ENCODE assay signal across 20 cellular contexts in genomic region chr3:13024274-13024863, GRCh38. TPM values are rescaled to one million over a fixed set of nuclear protein-coding genes. Genes with fewer than 3 reads are reported as not detected.
A peak's percentile ranks its signal among the peaks of the same experiment; 100 is the strongest.
DNase-seq lines count a peak whose midpoint lies in the region; ATAC-seq, FAIRE-seq and TF ChIP-seq lines count a peak whose summit lies in the region.
"Had no signal": no experiment of that assay in that cellular context is flagged by ENCODE, and none has a peak within 500 bp of the region (broad histone marks: within the 10 kb centered on the region; RNA-seq: fewer than 3 reads in every experiment).

No MANE protein-coding gene starts in this region.

- H3K18ac ChIP-seq in H1 (ENCODE audit: extremely low read depth, low read length) = no peak overlapping the region

- H3K27ac ChIP-seq in PC-9 = no peak overlapping the region
- H3K27ac ChIP-seq in H1 (ENCODE audit: low read depth, low read length) = no peak overlapping the region
- no peak overlapping the region for H3K27ac ChIP-seq in HepG2 (ENCODE audit: extremely low read length, insufficient read depth, low read length)
- H3K27ac ChIP-seq: psoas muscle, suprapubic skin, VCaP had no signal

- peaks cover 0 to 3% (median 0%) of the 10 kb centered on the region in 7 donors for H3K9me3 Mint-ChIP-seq in CD14-positive monocyte
- no peaks in the 10 kb centered on the region for H3K9me3 Mint-ChIP-seq in stimulated activated effector memory CD8-positive, alpha-beta T cell treated with anti-CD3 and anti-CD28 coated beads, Interleukin-12 subunit alpha, Interleukin-12 subunit beta, amount 100 ng/mL, for 72 hours
- H3K9me3 Mint-ChIP-seq: activated naive CD4-positive, alpha-beta T cell treated with anti-CD3 and anti-CD28 coated beads, Interleukin-2, amount 50 U/mL, for 72 hours; H9 had no signal

- H3K4me3 Mint-ChIP-seq in CD14-positive monocyte = no peak overlapping the region
- H3K4me3 Mint-ChIP-seq in stimulated activated effector memory CD8-positive, alpha-beta T cell treated with anti-CD3 and anti-CD28 coated beads, Interleukin-12 subunit alpha, Interleukin-12 subunit beta, amount 100 ng/mL, for 72 hours = no peak overlapping the region
- H3K4me3 Mint-ChIP-seq: CD4-positive, CD25-positive, alpha-beta regulatory T cell; H9 had no signal

- no peak for DNase-seq in CD14-positive monocyte (ENCODE audit: low spot score)
- no peak for DNase-seq in PC-9
- no peak for DNase-seq in H1 (ENCODE audit: low read depth in 1 of 2, low spot score in 2 of 2)
- no peak for DNase-seq in stimulated activated effector memory CD8-positive, alpha-beta T cell treated with anti-CD3 and anti-CD28 coated beads, Interleukin-12 subunit alpha, Interleukin-12 subunit beta, amount 100 ng/mL, for 72 hours (ENCODE audit: low spot score in 2 of 2)
- no peak for DNase-seq in HepG2 (ENCODE audit: low spot score)
- DNase-seq in NCI-H128 (lab: John Stamatoyannopoulos, UW; ENCODE audit: unreplicated experiment) = no peak
- DNase-seq: CD4-positive, CD25-positive, alpha-beta regulatory T cell; effector memory CD4-positive, alpha-beta T cell; H9; midbrain; NCI-H1417 treated with DMSO at 0.1 percent for 48 hours; NCI-H2081 treated with DMSO at 0.1 percent for 48 hours; NCI-H345 had no signal

- H2BK20ac ChIP-seq in H1 (ENCODE audit: low read length) = no peak overlapping the region

- no peak overlapping the region for H2BK120ac ChIP-seq in H1 (replicated peaks; ENCODE audit: low read depth, low read length)

- H4K20me1 ChIP-seq in PC-9 (ENCODE audit: insufficient read depth) = no peaks in the 10 kb centered on the region
- H4K20me1 ChIP-seq in H1 (replicated peaks in 1 of 2; ENCODE audit: control insufficient read depth in 1 of 2, insufficient read depth in 2 of 2, low read length in 2 of 2) = no peaks in the 10 kb centered on the region
- H4K20me1 ChIP-seq in HepG2 (ENCODE audit: insufficient read depth, low read length) = no peaks in the 10 kb centered on the region

- no peak overlapping the region for H3K14ac ChIP-seq in H1 (ENCODE audit: insufficient read length)

- TF ChIP-seq POLR2A in H1 (IDR thresholded peaks at IDR 0.05; ENCODE audit: control extremely low read depth in 1 of 2, low read depth in 2 of 2, low read length in 2 of 2) (no peak), HepG2 (IDR thresholded peaks at IDR 0.05; ENCODE audit: insufficient read depth in 1 of 2, low read depth in 2 of 2, low read length in 2 of 2) (no peak)

- H3F3A ChIP-seq in PC-9 (ENCODE audit: insufficient read depth, low read depth) = peaks cover 30% of the 10 kb centered on the region

- no peaks in the 10 kb centered on the region for H3K36me3 ChIP-seq in PC-9 (ENCODE audit: low read depth)
- H3K36me3 ChIP-seq in H1 (ENCODE audit: control insufficient read depth in 2 of 4, insufficient read depth in 4 of 4, low read length in 3 of 4) = no peaks in the 10 kb centered on the region
- H3K36me3 ChIP-seq in HepG2 (replicated peaks in 1 of 2; ENCODE audit: control insufficient read depth in 1 of 2, insufficient read depth in 2 of 2, low read length in 2 of 2) = no peaks in the 10 kb centered on the region; a peak in 1 of 5 replicates
- H3K36me3 ChIP-seq: suprapubic skin had no signal

- ATAC-seq in stimulated activated effector memory CD8-positive, alpha-beta T cell treated with anti-CD3 and anti-CD28 coated beads, Interleukin-12 subunit alpha, Interleukin-12 subunit beta, amount 100 ng/mL, for 72 hours = no peak
- ATAC-seq in HepG2 (no peak), HG03457 (IDR thresholded peaks at IDR 0.05; ENCODE audit: unreplicated experiment) (no peak)

- peak overlapping the region in 4 of 7 donors; percentile 25 to 77 (median 64) for H3K27ac Mint-ChIP-seq in CD14-positive monocyte
- peak overlapping the region; percentile 11 for H3K27ac Mint-ChIP-seq in stimulated activated effector memory CD8-positive, alpha-beta T cell treated with anti-CD3 and anti-CD28 coated beads, Interleukin-12 subunit alpha, Interleukin-12 subunit beta, amount 100 ng/mL, for 72 hours
- H3K27ac Mint-ChIP-seq: H9 had no signal

- peaks cover 8% of the 10 kb centered on the region; the same call in 1 of the 2 replicates for H3K23me2 ChIP-seq in H1 (ENCODE audit: low read depth, low read length)

- no peak overlapping the region for H2BK12ac ChIP-seq in H1 (ENCODE audit: low read depth, low read length)

- H2AK5ac ChIP-seq in H1 (ENCODE audit: low read depth, low read length) = 0 out of 2 replicates have a peak overlapping the region, but pooled peaks have one; percentile 86

- no peak for TF ChIP-seq RAD21 in H1 (IDR thresholded peaks at IDR 0.05 in 1 of 2, conservative IDR thresholded peaks at IDR 0.05 in 1 of 2; ENCODE audit: low read depth in 2 of 2, low read length in 2 of 2)
- TF ChIP-seq RAD21 in HepG2 (CRISPR knock-in tag; IDR thresholded peaks at IDR 0.05) = no peak

- intact Hi-C loops in CD14-positive monocyte (cut with micrococcal nuclease) = no loop called here
- intact Hi-C loops in PC-9 (cut with micrococcal nuclease; ENCODE audit: unreplicated experiment) = no loop called here
- intact Hi-C loops in HepG2 (cut with micrococcal nuclease; ENCODE audit: unreplicated experiment) = no loop called here

- CTCF ChIA-PET in PC-9 (lab: Charles Lee) (no interaction called here), H1 (lab: Charles Lee; ENCODE audit: partially characterized antibody) (interaction anchor here (7.5 kb wide), 1 partner anchor 11 kb away, joined by 71 read pairs; no protein-coding TSS in a partner anchor), HepG2 (lab: Yijun Ruan, JAX; ENCODE audit: low intra/inter-chr PET ratio, low total read pairs) (no interaction called here)

- 90 to 100% methylated on average over 1 to 6 of the region's 6 CpGs for WGBS in H1 (ENCODE audit: extremely low coverage in 1 of 2, insufficient coverage in 1 of 2, insufficient read length in 1 of 2, insufficient replicate concordance in 2 of 2, low coverage in 1 of 2, low lambda C conversion rate in 2 of 2, missing lambda C conversion rate in 1 of 2), 2 experiments
- WGBS in HepG2 (ENCODE audit: low lambda C conversion rate) = 96% methylated on average over 6 of the region's 6 CpGs

- H3K4me2 ChIP-seq in PC-9 (peak overlapping the region; percentile 65), H1 (ENCODE audit: insufficient read depth in 1 of 2, low read depth in 2 of 2, low read length in 2 of 2) (no peak overlapping the region), HepG2 (ENCODE audit: low read depth, low read length) (no peak overlapping the region)

- H3K79me2 ChIP-seq in PC-9 (ENCODE audit: low read depth) (peaks cover 21% of the 10 kb centered on the region), H1 (ENCODE audit: control insufficient read depth in 1 of 2, insufficient read depth in 2 of 2, low read length in 2 of 2) (no peaks in the 10 kb centered on the region), HepG2 (ENCODE audit: insufficient read depth, low read length) (no peaks in the 10 kb centered on the region)

- in situ Hi-C loops in HepG2 (cut with HindIII; ENCODE audit: extremely low pct_ligation_motif_present, low pct_unique_long_range_greater_than_20kb) = no loop called here

- H3K9me3 ChIP-seq in PC-9 (ENCODE audit: insufficient read depth, low read depth) (no peaks in the 10 kb centered on the region), H1 (ENCODE audit: insufficient read depth in 2 of 2, low read depth in 1 of 2, low read length in 1 of 2) (no peaks in the 10 kb centered on the region), HepG2 (ENCODE audit: low read length) (no peaks in the 10 kb centered on the region)
- H3K9me3 ChIP-seq: psoas muscle, suprapubic skin had no signal

- H3K23ac ChIP-seq in H1 (ENCODE audit: insufficient read length) = no peak overlapping the region

- no peak overlapping the region for H3K4me3 ChIP-seq in PC-9
- no peak overlapping the region for H3K4me3 ChIP-seq in H1 (ENCODE audit: extremely low read depth in 1 of 4, insufficient read depth in 2 of 4, low read depth in 3 of 4, low read length in 4 of 4)
- no peak overlapping the region for H3K4me3 ChIP-seq in HepG2 (replicated peaks in 1 of 3; ENCODE audit: insufficient read depth in 1 of 3, low read depth in 2 of 3, low read length in 3 of 3)
- H3K4me3 ChIP-seq: psoas muscle, suprapubic skin had no signal

- FAIRE-seq in H1 (lab: Jason Lieb, UNC) (no peak), HepG2 (lab: Jason Lieb, UNC) (no peak)
- FAIRE-seq: D721Med, frontal cortex had no signal

- POLR2A ChIA-PET in PC-9 (lab: Charles Lee; ENCODE audit: unreplicated experiment) (no interaction called here), H1 (lab: Charles Lee; ENCODE audit: partially characterized antibody) (no interaction called here), HepG2 (lab: Yijun Ruan, JAX) (no interaction called here)

- H3K36me3 Mint-ChIP-seq in CD14-positive monocyte = peaks cover 0 to 1% of the 10 kb centered on the region in 2 donors
- no peaks in the 10 kb centered on the region for H3K36me3 Mint-ChIP-seq in stimulated activated effector memory CD8-positive, alpha-beta T cell treated with anti-CD3 and anti-CD28 coated beads, Interleukin-12 subunit alpha, Interleukin-12 subunit beta, amount 100 ng/mL, for 72 hours
- H3K36me3 Mint-ChIP-seq: activated naive CD4-positive, alpha-beta T cell treated with anti-CD3 and anti-CD28 coated beads, Interleukin-2, amount 50 U/mL, for 72 hours had no signal

- no peak overlapping the region for H3K4ac ChIP-seq in H1 (replicated peaks; ENCODE audit: insufficient read length, low read depth, low read length)

- H2BK5ac ChIP-seq in H1 (ENCODE audit: low read depth, low read length) = no peak overlapping the region

- no peak for TF ChIP-seq CTCF in CD14-positive monocyte (IDR thresholded peaks at IDR 0.05)
- no peak for TF ChIP-seq CTCF in PC-9 (conservative IDR thresholded peaks at IDR 0.05)
- no peak for TF ChIP-seq CTCF in H1 (IDR thresholded peaks at IDR 0.05; ENCODE audit: control extremely low read depth in 1 of 3, insufficient read depth in 1 of 3, low read depth in 1 of 3, low read length in 3 of 3)
- no peak for TF ChIP-seq CTCF in HepG2 (CRISPR knock-in tag; IDR thresholded peaks at IDR 0.05)

- H3K79me1 ChIP-seq in H1 (ENCODE audit: low read depth, low read length) = peaks cover 2% of the 10 kb centered on the region; the same call in 1 of the 2 replicates

- peaks cover 22% of the 10 kb centered on the region for H3K4me1 Mint-ChIP-seq in CD14-positive monocyte
- H3K4me1 Mint-ChIP-seq in stimulated activated effector memory CD8-positive, alpha-beta T cell treated with anti-CD3 and anti-CD28 coated beads, Interleukin-12 subunit alpha, Interleukin-12 subunit beta, amount 100 ng/mL, for 72 hours = peaks cover 38% of the 10 kb centered on the region

- peaks cover 62% of the 10 kb centered on the region for H3K4me1 ChIP-seq in PC-9 (replicated peaks; ENCODE audit: insufficient read depth)
- peaks cover 0 to 20% (median 14%) of the 10 kb centered on the region in 4 experiments; a peak in 5 of 7 replicates for H3K4me1 ChIP-seq in H1 (replicated peaks in 1 of 4; ENCODE audit: control insufficient read depth in 3 of 4, insufficient read depth in 4 of 4, low read length in 3 of 4)
- no peaks in the 10 kb centered on the region for H3K4me1 ChIP-seq in HepG2 (ENCODE audit: insufficient read depth, low read length)

- no peak overlapping the region for H2BK15ac ChIP-seq in H1 (ENCODE audit: low read length)

- H2AFZ ChIP-seq in PC-9 = no peak overlapping the region
- H2AFZ ChIP-seq in H1 (ENCODE audit: low read length) = no peak overlapping the region
- H2AFZ ChIP-seq in HepG2 (ENCODE audit: low read length) = no peak overlapping the region

- H3K9me2 ChIP-seq in PC-9 (ENCODE audit: insufficient read depth) = no peaks in the 10 kb centered on the region

- TF ChIP-seq EP300 in H1 (IDR thresholded peaks at IDR 0.05; ENCODE audit: borderline replicate concordance in 1 of 2, low read depth in 2 of 2, low read length in 2 of 2) = no peak
- no peak for TF ChIP-seq EP300 in HepG2 (IDR thresholded peaks at IDR 0.05; ENCODE audit: low read depth in 2 of 2, low read length in 2 of 2)
- no peak for TF ChIP-seq EP300 in HepG2 (CRISPR knock-in tag; IDR thresholded peaks at IDR 0.05; ENCODE audit: borderline replicate concordance)

- no peak overlapping the region for H3K9ac ChIP-seq in H1 (replicated peaks in 1 of 4; ENCODE audit: extremely low read depth in 1 of 4, low read depth in 3 of 4, low read length in 3 of 4)
- H3K9ac ChIP-seq in HepG2 (ENCODE audit: insufficient read depth, low read depth, low read length) = no peak overlapping the region

- H4K8ac ChIP-seq in H1 (ENCODE audit: extremely low read depth, insufficient read depth, low read length) = no peak overlapping the region

- H3K27me3 ChIP-seq in PC-9 (ENCODE audit: insufficient read depth, low read depth) (no peaks in the 10 kb centered on the region), H1 (replicated peaks in 1 of 4; ENCODE audit: control insufficient read depth in 3 of 4, extremely low read depth in 1 of 4, insufficient read depth in 3 of 4, low read length in 3 of 4) (no peaks in the 10 kb centered on the region; a peak in 2 of 7 replicates), HepG2 (ENCODE audit: control insufficient read depth in 1 of 2, insufficient read depth in 2 of 2, low read length in 2 of 2) (no peaks in the 10 kb centered on the region)
- H3K27me3 ChIP-seq: suprapubic skin had no signal

- H3K27me3 Mint-ChIP-seq in CD14-positive monocyte (ENCODE audit: low read depth in 3 of 3) = peaks cover 2 to 18% (median 7%) of the 10 kb centered on the region in 3 donors
- H3K27me3 Mint-ChIP-seq: CD4-positive, CD25-positive, alpha-beta regulatory T cell had no signal

- no peak overlapping the region for H4K5ac ChIP-seq in H1 (ENCODE audit: insufficient read length, low read depth, low read length)

- H4K91ac ChIP-seq in H1 (replicated peaks; ENCODE audit: insufficient read length, low read length) = no peak overlapping the region

- no TSS peak for BruUV-seq in PC-9 (replicated peaks; lab: Mats Ljungman, UMichigan)
- no TSS peak for BruUV-seq in HepG2 (replicated peaks; lab: Mats Ljungman, UMichigan)

- H3K56ac ChIP-seq in H1 (replicated peaks; ENCODE audit: insufficient read length, low read depth, low read length) = peak overlapping the region; percentile 54

RNA-seq across cellular contexts. Expression of gene IQSEC1, which starts 48.9 kb away (rescaled TPM):
- polyA plus RNA-seq in CD14-positive monocyte = 10 to 100 TPM; 17.7 to 30.3 TPM
- total RNA-seq in PC-9 (2021) = 30.1 and 30.7 TPM in 2 replicates
- total RNA-seq in H1 (2021; fragmentation: NEBNext Ultra II Directional; extraction: Animal tissue kit (Norgen Biotek cat#: 25700)) = 28.2 and 28.8 TPM in 2 replicates
- polyA plus RNA-seq in H1 (2011; rRNA removed) = 6.8 and 12.4 TPM in 2 replicates
- polyA plus RNA-seq in H1 (2011; cell fraction: cytosol; rRNA removed) = 5.7 TPM
- 26.7 TPM for polyA plus RNA-seq in H1 (2011; cell fraction: nucleus; rRNA removed)
- 16.5 to 22.4 TPM (median 19.3 TPM) in 4 replicates for polyA plus RNA-seq in H1 (2012, experiment 1 of 2)
- polyA plus RNA-seq in H1 (2012, experiment 2 of 2) = 9.5 TPM
- polyA plus RNA-seq in H1 (2013, experiment 1 of 2) = 16.4 TPM
- polyA plus RNA-seq in H1 (2013, experiment 2 of 2) = 15.3 TPM
- polyA minus RNA-seq in H1 (2011; rRNA and poly(A)+ RNA removed) = 11.0 and 11.7 TPM in 2 replicates
- 14.5 TPM for polyA minus RNA-seq in H1 (2011; cell fraction: cytosol; rRNA and poly(A)+ RNA removed)
- polyA minus RNA-seq in H1 (2011; cell fraction: nucleus; rRNA and poly(A)+ RNA removed) = 36.0 TPM
- total RNA-seq in HepG2 (2016; rRNA removed; fragmentation: Illumina TruSeq; extraction: Trizol) = 17.4 and 24.2 TPM in 2 replicates
- total RNA-seq in HepG2 (2016; cell fraction: cytosol; rRNA removed; fragmentation: Illumina TruSeq; extraction: Trizol; ENCODE audit: low read depth) = 12.3 and 12.9 TPM in 2 replicates
- 17.6 and 20.3 TPM in 2 replicates for total RNA-seq in HepG2 (2016; cell fraction: insoluble cytoplasmic fraction; rRNA removed; fragmentation: Illumina TruSeq; extraction: Trizol)
- total RNA-seq in HepG2 (2016; cell fraction: membrane; rRNA removed; fragmentation: Illumina TruSeq; extraction: Trizol) = 25.6 and 28.9 TPM in 2 replicates
- 26.8 and 29.4 TPM in 2 replicates for total RNA-seq in HepG2 (2016; cell fraction: nucleus; rRNA removed; fragmentation: Illumina TruSeq; extraction: Trizol)
- 20.2 and 24.5 TPM in 2 replicates for polyA plus RNA-seq in HepG2 (2011; rRNA removed)
- 11.4 and 12.7 TPM in 2 replicates for polyA plus RNA-seq in HepG2 (2011; cell fraction: cytosol; rRNA removed)
- 77.1 and 100 TPM in 2 replicates for polyA plus RNA-seq in HepG2 (2011; cell fraction: nucleus; rRNA removed)
- 40.4 and 47.7 TPM in 2 replicates for polyA plus RNA-seq in HepG2 (2012)
- polyA plus RNA-seq in HepG2 (2016; cell fraction: cytosol; fragmentation: Illumina TruSeq; extraction: Trizol; ENCODE audit: low read depth) = 3.1 and 3.4 TPM in 2 replicates
- 23.2 and 33.8 TPM in 2 replicates for polyA plus RNA-seq in HepG2 (2016; cell fraction: insoluble cytoplasmic fraction; fragmentation: Illumina TruSeq; extraction: Trizol; ENCODE audit: low read depth)
- 13.5 and 17.5 TPM in 2 replicates for polyA plus RNA-seq in HepG2 (2016; cell fraction: membrane; fragmentation: Illumina TruSeq; extraction: Trizol; ENCODE audit: low read depth)
- 57.5 and 60.4 TPM in 2 replicates for polyA plus RNA-seq in HepG2 (2016; cell fraction: nucleus; fragmentation: Illumina TruSeq; extraction: Trizol; ENCODE audit: insufficient read depth, low read depth)
- 6.5 and 33.0 TPM in 2 replicates for polyA minus RNA-seq in HepG2 (2011; rRNA and poly(A)+ RNA removed; ENCODE audit: low replicate concordance)
- 25.6 and 30.7 TPM in 2 replicates for polyA minus RNA-seq in HepG2 (2011; cell fraction: cytosol; rRNA and poly(A)+ RNA removed)
- 49.3 and 52.3 TPM in 2 replicates for polyA minus RNA-seq in HepG2 (2011; cell fraction: nucleus; rRNA and poly(A)+ RNA removed)
